In the genomic region with DNA sequence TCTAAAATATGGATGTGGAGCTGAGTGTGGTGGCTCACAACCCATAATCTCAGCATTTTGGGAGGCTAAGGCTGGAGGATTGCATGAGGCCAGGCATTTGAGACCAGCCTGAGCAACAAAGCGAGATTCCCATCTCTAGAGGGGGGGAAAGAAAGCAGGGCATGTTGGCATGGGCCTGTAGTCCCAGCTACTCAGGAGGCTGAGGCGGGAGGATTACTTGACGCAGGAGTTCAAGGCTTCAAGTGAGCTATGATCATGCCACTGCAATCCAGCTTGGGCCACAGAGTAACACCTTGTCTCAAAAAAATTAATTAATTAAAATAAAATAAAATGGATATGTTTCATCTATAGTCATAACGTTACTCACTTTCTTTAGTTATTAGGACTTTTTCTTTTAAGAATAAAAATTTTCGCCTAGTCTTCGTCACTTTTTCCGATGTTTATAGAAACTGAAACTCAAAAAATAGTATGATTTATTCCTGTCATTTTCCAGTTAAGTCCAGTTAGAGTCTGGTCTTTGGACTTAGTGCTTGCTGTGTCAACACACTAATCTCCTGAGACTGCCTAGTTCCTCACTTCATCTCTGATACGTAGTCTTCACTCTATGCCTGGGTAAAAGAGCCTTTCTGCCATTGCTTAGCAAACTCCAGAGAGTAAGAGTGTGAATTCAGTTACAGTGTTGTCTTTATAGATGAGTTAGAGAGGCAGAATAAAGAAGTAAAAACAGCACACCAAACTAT, we compare ENCODE assay signal across 18 cellular contexts. TPM values are rescaled to one million over a fixed set of nuclear protein-coding genes. Genes with fewer than 3 reads are reported as not detected.
A peak's percentile ranks its signal among the peaks of the same experiment; 100 is the strongest.
DNase-seq lines count a peak whose midpoint lies in the region; ATAC-seq and TF ChIP-seq lines count a peak whose summit lies in the region.
"Had no signal": no experiment of that assay in that cellular context is flagged by ENCODE, and none has a peak within 500 bp of the region (broad histone marks: within the 10 kb centered on the region; RNA-seq: fewer than 3 reads in every experiment).

No MANE protein-coding gene starts in this region.

- H3K9ac ChIP-seq in H9 (ENCODE audit: extremely low read depth, insufficient read length, low read length) (no peak overlapping the region), endodermal cell (ENCODE audit: extremely low read depth, low read length, poor library complexity, severe bottlenecking) (no peak overlapping the region)

- H4K20me1 ChIP-seq in H9 (ENCODE audit: control insufficient read depth, insufficient read depth, insufficient read length) = no peaks in the 10 kb centered on the region

- H3K27ac ChIP-seq in A673 (ENCODE audit: low read depth, low read length, poor library complexity, severe bottlenecking) (no peak overlapping the region), H9 (ENCODE audit: insufficient read length, low read depth, low read length) (no peak overlapping the region), endodermal cell (ENCODE audit: low read depth, low read length) (no peak overlapping the region)
- H3K27ac ChIP-seq: upper lobe of right lung had no signal

- H3K23ac ChIP-seq in H9 (ENCODE audit: insufficient read length, low read depth, low read length) = no peak overlapping the region

- H3K4me3 Mint-ChIP-seq in H9 (no peak overlapping the region), endodermal cell (no peak overlapping the region)
- H3K4me3 Mint-ChIP-seq: activated CD4-positive, alpha-beta T cell treated with anti-CD3 and anti-CD28 coated beads, Interleukin-2, amount 10 ng/mL, durations not matched to agents 7 days and 5 days had no signal

- no peak overlapping the region for H2AK5ac ChIP-seq in H9 (ENCODE audit: insufficient read length, low read length)

- no peak overlapping the region for H3K4me2 ChIP-seq in H9 (ENCODE audit: insufficient read depth, insufficient read length, low read length)

- no peak overlapping the region for H2BK12ac ChIP-seq in H9 (ENCODE audit: insufficient read length, low read depth, low read length)

- H2BK5ac ChIP-seq in H9 (ENCODE audit: insufficient read length, low read length) = no peak overlapping the region

- no peak overlapping the region for H2BK20ac ChIP-seq in H9 (ENCODE audit: low read depth, low read length, poor library complexity, severe bottlenecking)

- H3K27me3 Mint-ChIP-seq in H9 (ENCODE audit: low read depth) = no peaks in the 10 kb centered on the region
- H3K27me3 Mint-ChIP-seq in endodermal cell (ENCODE audit: insufficient read depth) = no peaks in the 10 kb centered on the region
- H3K27me3 Mint-ChIP-seq: activated CD4-positive, alpha-beta T cell treated with anti-CD3 and anti-CD28 coated beads, Interleukin-2, amount 10 ng/mL, durations not matched to agents 7 days and 5 days had no signal

- DNase-seq in A673 (ENCODE audit: low spot score) (peak; percentile 9), H9 (no peak), amniotic epithelial cell (ENCODE audit: low read depth) (peak; percentile 24), mucosa of descending colon (peak in 1 of 3 donors; percentile 44), SIG-M5 treated with dmso at 0.1 percent for 504 hours (lab: John Stamatoyannopoulos, UW; ENCODE audit: unreplicated experiment) (no peak), COR-L47 (lab: John Stamatoyannopoulos, UW) (no peak), endodermal cell (no peak)
- DNase-seq: activated CD4-positive, alpha-beta T cell treated with anti-CD3 and anti-CD28 coated beads, Interleukin-2, amount 10 ng/mL, durations not matched to agents 7 days and 5 days; AML-193; effector CD4-positive, alpha-beta T cell; foreskin fibroblast; midbrain; NCI-H1105 treated with DMSO at 0.1 percent for 48 hours; NCI-H446; posterior cingulate gyrus; upper lobe of right lung had no signal

- no CpG with 5 or more reads among the region's 8 CpGs for WGBS in H9 (ENCODE audit: extremely low coverage, insufficient read length, low lambda C conversion rate)
- WGBS in endodermal cell (ENCODE audit: insufficient coverage in 1 of 2, insufficient read length in 1 of 2), 2 experiments = 94 to 97% methylated on average over 6 to 8 of the region's 8 CpGs

- CTCF ChIA-PET in A673 (lab: Charles Lee) = no interaction called here

- H3K27ac Mint-ChIP-seq in H9 = peak overlapping the region in 2 of 3 experiments; percentile 61 to 65; a peak in 3 of 7 replicates
- H3K27ac Mint-ChIP-seq in endodermal cell = no peak overlapping the region
- H3K27ac Mint-ChIP-seq: activated CD4-positive, alpha-beta T cell treated with anti-CD3 and anti-CD28 coated beads, Interleukin-2, amount 10 ng/mL, durations not matched to agents 7 days and 5 days had no signal

- H3K9me3 Mint-ChIP-seq in H9 = no peaks in the 10 kb centered on the region
- no peaks in the 10 kb centered on the region for H3K9me3 Mint-ChIP-seq in endodermal cell
- H3K9me3 Mint-ChIP-seq: activated CD4-positive, alpha-beta T cell treated with anti-CD3 and anti-CD28 coated beads, Interleukin-2, amount 10 ng/mL, durations not matched to agents 7 days and 5 days had no signal

- no TSS peak for BruUV-seq in A673 (replicated peaks; lab: Mats Ljungman, UMichigan)

- no peak overlapping the region for H2BK15ac ChIP-seq in H9 (ENCODE audit: low read depth, low read length)

- H3K36me3 ChIP-seq in A673 (ENCODE audit: insufficient read depth, low read length, poor library complexity, severe bottlenecking) = peaks cover 6% of the 10 kb centered on the region
- no peaks in the 10 kb centered on the region for H3K36me3 ChIP-seq in mucosa of descending colon (ENCODE audit: low read depth)
- H3K36me3 ChIP-seq in endodermal cell (ENCODE audit: control insufficient read depth, insufficient read depth, low read length) = peaks cover 38% of the 10 kb centered on the region

- H4K91ac ChIP-seq in H9 (ENCODE audit: insufficient read length, low read depth, low read length) = no peak overlapping the region

- TF ChIP-seq CTCF in A673 (conservative IDR thresholded peaks at IDR 0.05; ENCODE audit: low read depth, low read length) (no peak), H9 (conservative IDR thresholded peaks at IDR 0.05) (no peak), mucosa of descending colon (IDR thresholded peaks at IDR 0.05) (no peak), endodermal cell (conservative IDR thresholded peaks at IDR 0.05) (no peak)

- H4K5ac ChIP-seq in H9 (ENCODE audit: insufficient read length, low read depth, low read length) = no peak overlapping the region

- H3K4me1 Mint-ChIP-seq in H9 = peaks cover 0 to 4% of the 10 kb centered on the region in 2 experiments; a peak in 1 of 4 replicates
- H3K4me1 Mint-ChIP-seq in endodermal cell = peaks cover 8% of the 10 kb centered on the region

- intact Hi-C loops in A673 (cut with micrococcal nuclease; ENCODE audit: unreplicated experiment) (no loop called here), mucosa of descending colon (cut with DNase I, micrococcal nuclease) (no loop called here)

- H3K56ac ChIP-seq in H9 (ENCODE audit: insufficient read length, low read depth, low read length) = no peak overlapping the region

- H3K79me1 ChIP-seq in H9 (ENCODE audit: insufficient read depth, low read depth, low read length, poor library complexity, severe bottlenecking) = no peaks in the 10 kb centered on the region

- POLR2A ChIA-PET in A673 (lab: Charles Lee; ENCODE audit: low non-redundant PET) = no interaction called here

- H3T11ph ChIP-seq in H9 (ENCODE audit: low read length) = no peak overlapping the region

- no peaks in the 10 kb centered on the region for H3K79me2 ChIP-seq in H9 (ENCODE audit: insufficient read depth, low read length)

- H3K4ac ChIP-seq in H9 (ENCODE audit: low read depth, low read length) = no peak overlapping the region

- no peak overlapping the region for H3K14ac ChIP-seq in H9 (ENCODE audit: insufficient read depth, low read length)

- no peaks in the 10 kb centered on the region for H3K9me3 ChIP-seq in A673 (ENCODE audit: low read depth, low read length, poor library complexity, severe bottlenecking)
- H3K9me3 ChIP-seq in H9 (ENCODE audit: control insufficient read depth, low read depth, low read length) = no peaks in the 10 kb centered on the region
- no peaks in the 10 kb centered on the region for H3K9me3 ChIP-seq in mucosa of descending colon
- no peaks in the 10 kb centered on the region for H3K9me3 ChIP-seq in endodermal cell (ENCODE audit: control insufficient read depth, low read length)
- H3K9me3 ChIP-seq: upper lobe of right lung had no signal

- H3K27me3 ChIP-seq in A673 (replicated peaks; ENCODE audit: insufficient read depth, low read depth, low read length, poor library complexity) = no peaks in the 10 kb centered on the region
- H3K27me3 ChIP-seq in H9 (ENCODE audit: insufficient read depth, low read length) = no peaks in the 10 kb centered on the region
- no peaks in the 10 kb centered on the region for H3K27me3 ChIP-seq in endodermal cell (ENCODE audit: control insufficient read depth, insufficient read depth, low read length, poor library complexity, severe bottlenecking)
- H3K27me3 ChIP-seq: upper lobe of right lung had no signal

- H3K4me1 ChIP-seq in A673 (ENCODE audit: insufficient read depth, low read length, poor library complexity, severe bottlenecking) (peaks cover 9% of the 10 kb centered on the region), H9 (ENCODE audit: insufficient read depth, low read length) (no peaks in the 10 kb centered on the region), mucosa of descending colon (ENCODE audit: low read depth) (peaks cover 10% of the 10 kb centered on the region), endodermal cell (ENCODE audit: control insufficient read depth, insufficient read depth, low read length) (no peaks in the 10 kb centered on the region)
- H3K4me1 ChIP-seq: upper lobe of right lung had no signal

- H2AFZ ChIP-seq in H9 (ENCODE audit: low read length) = no peak overlapping the region

- no peak overlapping the region for H3K18ac ChIP-seq in H9 (ENCODE audit: insufficient read length, low read depth, low read length)

- no peak overlapping the region for H3K4me3 ChIP-seq in A673 (ENCODE audit: low read depth, low read length, poor library complexity, severe bottlenecking)
- no peak overlapping the region for H3K4me3 ChIP-seq in mucosa of descending colon
- no peak overlapping the region for H3K4me3 ChIP-seq in endodermal cell (ENCODE audit: low read length)
- H3K4me3 ChIP-seq: upper lobe of right lung had no signal

- no peaks in the 10 kb centered on the region for H3K23me2 ChIP-seq in H9 (ENCODE audit: insufficient read length, low read depth, low read length, poor library complexity, severe bottlenecking)

- H2BK120ac ChIP-seq in H9 (ENCODE audit: low read depth, low read length, poor library complexity, severe bottlenecking) = no peak overlapping the region

- H4K8ac ChIP-seq in H9 (replicated peaks; ENCODE audit: insufficient read length, low read depth, low read length) = no peak overlapping the region

- peak; percentile 89 for ATAC-seq in mucosa of descending colon
- ATAC-seq in GM21447 (IDR thresholded peaks at IDR 0.05; ENCODE audit: unreplicated experiment) = no peak
- ATAC-seq: Panc1, upper lobe of right lung had no signal

- H3K36me3 Mint-ChIP-seq in H9 (ENCODE audit: insufficient read depth in 1 of 3, low read depth in 3 of 3) = peaks cover 0 to 10% (median 8%) of the 10 kb centered on the region in 3 experiments; a peak in 5 of 7 replicates
- H3K36me3 Mint-ChIP-seq in endodermal cell (ENCODE audit: low read depth) = peaks cover 18% of the 10 kb centered on the region

RNA-seq across cellular contexts. Expression of a gene that starts 28.0 kb away (rescaled TPM):
- 79.7 and 80.5 TPM in 2 replicates for total RNA-seq in A673 (2021)
- 72.9 and 73.5 TPM in 2 replicates for total RNA-seq in H9 (2021)
- 10 to 100 TPM; 65.7 to 86.5 (median 73.6) TPM for total RNA-seq in mucosa of descending colon
- 10 to 100 TPM; 78.2 to 89.4 TPM for total RNA-seq in endodermal cell
- polyA plus RNA-seq in endodermal cell (2013, experiment 1 of 2) = 65.3 TPM
- 62.8 TPM for polyA plus RNA-seq in endodermal cell (2013, experiment 2 of 2)

RNA-seq across cellular contexts. Expression of a gene that starts 32.4 kb away (rescaled TPM):
- total RNA-seq in A673 (2021) (23.5 and 25.5 TPM in 2 replicates), H9 (2021) (13.6 TPM in 2 replicates), mucosa of descending colon (10 to 100 TPM; 39.6 to 87.1 (median 62.4) TPM), endodermal cell (10 to 100 TPM; 13.1 to 15.6 TPM)
- 17.5 TPM for polyA plus RNA-seq in endodermal cell (2013, experiment 1 of 2)
- polyA plus RNA-seq in endodermal cell (2013, experiment 2 of 2) = 17.6 TPM

Comparison
In these comparisons a context has a peak if more than half of its experiments do, and no peak if none do; other contexts are left out.
1. DNase-seq: peak in A673 (single experiment) and amniotic epithelial cell (single experiment); none in H9 (single experiment), SIG-M5 treated with dmso at 0.1 percent for 504 hours (single experiment), COR-L47 (single experiment) and endodermal cell (single experiment).